In genomic region chr13:30158774-30159445, GRCh38 we compare ENCODE assay signal across 9 cellular contexts.
DNase-seq lines count a peak whose midpoint lies in the region; ATAC-seq, FAIRE-seq and TF ChIP-seq lines count a peak whose summit lies in the region.
"Had no signal": no experiment of that assay in that cellular context is flagged by ENCODE, and none has a peak within 500 bp of the region (broad histone marks: within the 10 kb centered on the region; RNA-seq: fewer than 3 reads in every experiment).

No MANE protein-coding gene starts in this region.

- peaks cover 19% of the 10 kb centered on the region for H3K27me3 ChIP-seq in left ventricle myocardium inferior (ENCODE audit: low read depth)

- peak overlapping the region; percentile 24 for H3K27ac Mint-ChIP-seq in activated CD8-positive, alpha-beta memory T cell treated with anti-CD3 and anti-CD28 coated beads, Interleukin-2, amount 10 ng/mL, durations not matched to agents 7 days and 5 days

- H3K4me1 Mint-ChIP-seq in activated CD8-positive, alpha-beta memory T cell treated with anti-CD3 and anti-CD28 coated beads, Interleukin-2, amount 10 ng/mL, durations not matched to agents 7 days and 5 days = peaks cover 37% of the 10 kb centered on the region

- TF ChIP-seq CTCF in left ventricle myocardium inferior (IDR thresholded peaks at IDR 0.05; ENCODE audit: borderline replicate concordance) = no peak

- H3K4me3 Mint-ChIP-seq in activated CD8-positive, alpha-beta memory T cell treated with anti-CD3 and anti-CD28 coated beads, Interleukin-2, amount 10 ng/mL, durations not matched to agents 7 days and 5 days = no peak overlapping the region

- CTCF ChIA-PET in activated CD8-positive, alpha-beta memory T cell treated with anti-CD3 and anti-CD28 coated beads, Interleukin-2, amount 10 ng/mL, durations not matched to agents 7 days and 5 days (lab: Charles Lee) = interaction anchor here (0.7 to 12.9 kb wide), 8 partner anchors 11 to 398 kb away, joined by 3 to 185 read pairs (median 6); no protein-coding TSS in a partner anchor

- no peaks in the 10 kb centered on the region for H3K4me1 ChIP-seq in left ventricle myocardium inferior

- DNase-seq in activated CD8-positive, alpha-beta memory T cell treated with anti-CD3 and anti-CD28 coated beads, Interleukin-2, amount 10 ng/mL, durations not matched to agents 7 days and 5 days = no peak
- DNase-seq in activated CD8-positive, alpha-beta memory T cell treated with anti-CD3 and anti-CD28 coated beads for 24 hours = no peak
- peak; percentile 61 for DNase-seq in RCC 7860 (ENCODE audit: low spot score)
- DNase-seq in fibroblast of gingiva (ENCODE audit: low read depth) = peak; percentile 78
- DNase-seq in superior temporal gyrus (ENCODE audit: extremely low spot score) = peak; percentile 28
- no peak for DNase-seq in Kasumi-1 (lab: John Stamatoyannopoulos, UW)
- DNase-seq in left ventricle myocardium inferior = no peak
- DNase-seq in dedifferentiated amniotic fluid mesenchymal stem cell (ENCODE audit: extremely low spot score) = no peak

- H3K36me3 Mint-ChIP-seq in activated CD8-positive, alpha-beta memory T cell treated with anti-CD3 and anti-CD28 coated beads, Interleukin-2, amount 10 ng/mL, durations not matched to agents 7 days and 5 days = no peaks in the 10 kb centered on the region

- H3K27ac ChIP-seq in left ventricle myocardium inferior (replicated peaks) = no peak overlapping the region

- no peaks in the 10 kb centered on the region for H3K27me3 Mint-ChIP-seq in activated CD8-positive, alpha-beta memory T cell treated with anti-CD3 and anti-CD28 coated beads, Interleukin-2, amount 10 ng/mL, durations not matched to agents 7 days and 5 days

- H3K36me3 ChIP-seq in left ventricle myocardium inferior = no peaks in the 10 kb centered on the region

- intact Hi-C loops in left ventricle myocardium inferior (cut with micrococcal nuclease) = no loop called here

- no peaks in the 10 kb centered on the region for H3K9me3 Mint-ChIP-seq in activated CD8-positive, alpha-beta memory T cell treated with anti-CD3 and anti-CD28 coated beads, Interleukin-2, amount 10 ng/mL, durations not matched to agents 7 days and 5 days (ENCODE audit: low read depth)

- peak; percentile 52 for ATAC-seq in activated CD8-positive, alpha-beta memory T cell treated with anti-CD3 and anti-CD28 coated beads, Interleukin-2, amount 10 ng/mL, durations not matched to agents 7 days and 5 days

- no peaks in the 10 kb centered on the region for H3K9me3 ChIP-seq in left ventricle myocardium inferior (replicated peaks)

- no peak overlapping the region for H3K4me3 ChIP-seq in left ventricle myocardium inferior

- peak; percentile 46 for FAIRE-seq in RCC 7860 (lab: Jason Lieb, UNC)
- FAIRE-seq: G401.6 had no signal

Comparison
In these comparisons a context has a peak if more than half of its experiments do, and no peak if none do; other contexts are left out.
1. DNase-seq: peak in RCC 7860 (single experiment), fibroblast of gingiva (single experiment) and superior temporal gyrus (single experiment); none in activated CD8-positive, alpha-beta memory T cell treated with anti-CD3 and anti-CD28 coated beads, Interleukin-2, amount 10 ng/mL, durations not matched to agents 7 days and 5 days (single experiment), activated CD8-positive, alpha-beta memory T cell treated with anti-CD3 and anti-CD28 coated beads for 24 hours (single experiment), Kasumi-1 (0 of 2), left ventricle myocardium inferior (single experiment) and dedifferentiated amniotic fluid mesenchymal stem cell (single experiment).